Comparison of ENCODE assay signal across 25 cellular contexts in genomic region chr15:56943398-56943797, GRCh38. TPM values are rescaled to one million over a fixed set of nuclear protein-coding genes. Genes with fewer than 3 reads are reported as not detected.
A peak's percentile ranks its signal among the peaks of the same experiment; 100 is the strongest.
DNase-seq lines count a peak whose midpoint lies in the region; ATAC-seq and TF ChIP-seq lines count a peak whose summit lies in the region.
"Had no signal": no experiment of that assay in that cellular context is flagged by ENCODE, and none has a peak within 500 bp of the region (broad histone marks: within the 10 kb centered on the region; RNA-seq: fewer than 3 reads in every experiment).

No MANE protein-coding gene starts in this region.

- H3K9me3 ChIP-seq in cardiac muscle cell (ENCODE audit: low read depth) = no peaks in the 10 kb centered on the region
- H3K9me3 ChIP-seq in heart left ventricle = peaks cover 0 to 21% (median 7%) of the 10 kb centered on the region in 12 donors
- H3K9me3 ChIP-seq in tibial nerve = peaks cover 0 to 13% (median 4%) of the 10 kb centered on the region in 4 donors
- H3K9me3 ChIP-seq: transverse colon had no signal

- intact Hi-C loops in heart left ventricle (cut with DNase I) = no loop called here

- ATAC-seq in heart left ventricle (no peak), foreskin keratinocyte (no peak)
- ATAC-seq: naive thymus-derived CD4-positive, alpha-beta T cell; T-helper 17 cell had no signal

- no peak overlapping the region for H3K4me3 ChIP-seq in cardiac muscle cell
- no peak overlapping the region for H3K4me3 ChIP-seq in heart left ventricle
- no peak overlapping the region for H3K4me3 ChIP-seq in tibial nerve
- H3K4me3 ChIP-seq: left ventricle myocardium inferior, right atrium auricular region, transverse colon had no signal

- H3K27ac ChIP-seq in cardiac muscle cell (peak overlapping the region; percentile 18), heart left ventricle (no peak overlapping the region), caudate nucleus (ENCODE audit: low read depth, low read length) (peak overlapping the region; percentile 85), layer of hippocampus (ENCODE audit: low read depth, low read length) (peak overlapping the region; percentile 35), foreskin keratinocyte (no peak overlapping the region), tibial nerve (no peak overlapping the region)
- H3K27ac ChIP-seq: KMS-11, left ventricle myocardium inferior, right atrium auricular region, transverse colon had no signal

- no peak for TF ChIP-seq EP300 in tibial nerve (IDR thresholded peaks at IDR 0.05)

- DNase-seq in cardiac muscle cell (ENCODE audit: low read depth in 1 of 2, low spot score in 1 of 2) (peak in 1 of 2 donors; percentile 31), heart left ventricle (no peak), caudate nucleus (lab: John Stamatoyannopoulos, UW) (no peak), foreskin keratinocyte (no peak), anterior cingulate cortex (lab: John Stamatoyannopoulos, UW) (no peak), NCI-H2227 (lab: John Stamatoyannopoulos, UW; ENCODE audit: unreplicated experiment) (no peak), tibial nerve (ENCODE audit: low spot score in 2 of 2) (no peak)
- DNase-seq: 8988T; activated CD4-positive, alpha-beta T cell treated with anti-CD3 and anti-CD28 coated beads for 4 hours; activated naive CD4-positive, alpha-beta T cell treated with Interleukin-2 at 50 U/mL for 16 hours; activated T-cell treated with anti-CD3 and anti-CD28 coated beads, Interleukin-2, amount 50 U/mL, for 48 hours; DMS153; foreskin melanocyte; left ventricle myocardium inferior; naive thymus-derived CD4-positive, alpha-beta T cell; NCI-H1694 treated with DMSO at 0.1 percent for 48 hours; NCI-H526 treated with DMSO at 0.1 percent for 48 hours; RPMI8226; stimulated activated CD4-positive, alpha-beta T cell treated with anti-CD3 and anti-CD28 coated beads, Interleukin-4, amount 100 ng/mL, for 4 hours; stimulated activated naive CD4-positive, alpha-beta T cell treated with Interleukin-2 at 50 U/mL for 16 hours; T-helper 17 cell; transverse colon had no signal

- 95 to 97% (median 96%) methylated on average over 1 of the region's 1 CpG for WGBS in heart left ventricle, 4 donors
- WGBS in tibial nerve, 2 donors = 95 to 96% methylated on average over 1 of the region's 1 CpG

- no peaks in the 10 kb centered on the region for H3K27me3 ChIP-seq in cardiac muscle cell
- no peaks in the 10 kb centered on the region for H3K27me3 ChIP-seq in heart left ventricle
- H3K27me3 ChIP-seq in layer of hippocampus (ENCODE audit: control insufficient read depth, insufficient read depth, low read length) = no peaks in the 10 kb centered on the region
- no peaks in the 10 kb centered on the region for H3K27me3 ChIP-seq in foreskin keratinocyte
- H3K27me3 ChIP-seq in tibial nerve = no peaks in the 10 kb centered on the region
- H3K27me3 ChIP-seq: right atrium auricular region, transverse colon had no signal

- H3K4me1 ChIP-seq in cardiac muscle cell (ENCODE audit: low read depth) (peaks cover 7% of the 10 kb centered on the region), heart left ventricle (peaks cover 0 to 37% (median 10%) of the 10 kb centered on the region in 12 donors), foreskin keratinocyte (peaks cover 6% of the 10 kb centered on the region), tibial nerve (peaks cover 0 to 37% (median 6%) of the 10 kb centered on the region in 4 donors)

- TF ChIP-seq CTCF in cardiac muscle cell (IDR thresholded peaks at IDR 0.05; ENCODE audit: low read depth, low read length) = no peak
- TF ChIP-seq CTCF in heart left ventricle (IDR thresholded peaks at IDR 0.05) = no peak
- TF ChIP-seq CTCF in foreskin keratinocyte (conservative IDR thresholded peaks at IDR 0.05) = no peak
- no peak for TF ChIP-seq CTCF in tibial nerve (IDR thresholded peaks at IDR 0.05)

- H3K36me3 ChIP-seq in cardiac muscle cell (no peaks in the 10 kb centered on the region), heart left ventricle (peaks cover 0 to 6% (median 0%) of the 10 kb centered on the region in 9 donors), tibial nerve (peaks cover 0 to 15% (median 0%) of the 10 kb centered on the region in 3 donors)
- H3K36me3 ChIP-seq: right atrium auricular region had no signal

- no peak for TF ChIP-seq POLR2A in heart left ventricle (IDR thresholded peaks at IDR 0.05)
- TF ChIP-seq POLR2A in tibial nerve (IDR thresholded peaks at IDR 0.05) = no peak

RNA-seq across cellular contexts. Expression of gene TCF12, which starts 25.0 kb away (rescaled TPM):
- total RNA-seq in cardiac muscle cell (135 and 137 TPM in 2 replicates), heart left ventricle (10 to 100 TPM; 31.8 to 77.3 (median 46.8) TPM), foreskin keratinocyte (41.5 and 55.4 TPM in 2 replicates), tibial nerve (100 to 1,000 TPM; 117 to 181 (median 174) TPM)
- polyA plus RNA-seq in cardiac muscle cell (42.6 and 58.4 TPM in 2 replicates), heart left ventricle (10 to 100 TPM in 1 of 2 donors, 1 to 10 TPM in 1; 6.5 to 21.1 TPM), foreskin keratinocyte (10.8 and 11.2 TPM in 2 replicates)

Comparison
In these comparisons a context has a peak if more than half of its experiments do, and no peak if none do; other contexts are left out.
1. H3K27ac ChIP-seq: peak in cardiac muscle cell (single experiment), caudate nucleus (single experiment) and layer of hippocampus (single experiment); none in heart left ventricle (0 of 12), foreskin keratinocyte (single experiment) and tibial nerve (0 of 4).